Comparison of ENCODE assay signal across 16 cellular contexts in genomic region chr13:103199380-103200088, GRCh38.
DNase-seq lines count a peak whose midpoint lies in the region; ATAC-seq, FAIRE-seq and TF ChIP-seq lines count a peak whose summit lies in the region.
"Had no signal": no experiment of that assay in that cellular context is flagged by ENCODE, and none has a peak within 500 bp of the region (broad histone marks: within the 10 kb centered on the region; RNA-seq: fewer than 3 reads in every experiment).

No MANE protein-coding gene starts in this region.

- no CpG with 5 or more reads among the region's 3 CpGs for WGBS in IMR-90 (ENCODE audit: extremely low coverage in 2 of 2, insufficient read length in 1 of 2), 2 experiments
- WGBS in H1 (ENCODE audit: extremely low coverage in 1 of 2, insufficient coverage in 1 of 2, insufficient read length in 1 of 2, insufficient replicate concordance in 2 of 2, low coverage in 1 of 2, low lambda C conversion rate in 2 of 2, missing lambda C conversion rate in 1 of 2), 2 experiments = 85% methylated on average over 3 of the region's 3 CpGs; no CpG with 5 or more reads in 1 of the 2 experiments

- peaks cover 10% of the 10 kb centered on the region for H3K9me3 ChIP-seq in IMR-90 (ENCODE audit: control insufficient read depth, insufficient read depth, low read length)
- H3K9me3 ChIP-seq in H1 (ENCODE audit: insufficient read depth in 2 of 2, low read depth in 1 of 2, low read length in 1 of 2) = no peaks in the 10 kb centered on the region
- H3K9me3 ChIP-seq in left ventricle myocardium inferior (replicated peaks) = no peaks in the 10 kb centered on the region

- H2BK20ac ChIP-seq in IMR-90 (ENCODE audit: low read depth, low read length) (no peak overlapping the region), H1 (ENCODE audit: low read length) (no peak overlapping the region)

- no peaks in the 10 kb centered on the region for H3K23me2 ChIP-seq in H1 (ENCODE audit: low read depth, low read length)

- in situ Hi-C loops in IMR-90 (cut with MboI; ENCODE audit: low sequenced_read_pairs) = no loop called here

- H3K4me2 ChIP-seq in IMR-90 (ENCODE audit: low read depth, low read length) = no peak overlapping the region
- H3K4me2 ChIP-seq in H1 (ENCODE audit: insufficient read depth in 1 of 2, low read depth in 2 of 2, low read length in 2 of 2) = no peak overlapping the region
- H3K4me2 ChIP-seq: BLaER1 treated with 17β-estradiol and CSF1 and Interleukin-3, amounts not matched to agents 10 nM and 100 nM; GM23338 had no signal

- intact Hi-C loops in activated naive CD4-positive, alpha-beta T cell treated with anti-CD3 and anti-CD28 coated beads for 36 hours (cut with micrococcal nuclease) = no loop called here
- intact Hi-C loops in IMR-90 (cut with micrococcal nuclease) (no loop called here), left ventricle myocardium inferior (cut with micrococcal nuclease) (no loop called here)

- H3K23ac ChIP-seq in IMR-90 (ENCODE audit: low read depth, low read length) = no peak overlapping the region
- no peak overlapping the region for H3K23ac ChIP-seq in H1 (ENCODE audit: insufficient read length)

- no peaks in the 10 kb centered on the region for H3K27me3 ChIP-seq in IMR-90 (ENCODE audit: control insufficient read depth, insufficient read depth, low read length)
- no peaks in the 10 kb centered on the region for H3K27me3 ChIP-seq in H1 (replicated peaks in 1 of 4; ENCODE audit: control insufficient read depth in 3 of 4, extremely low read depth in 1 of 4, insufficient read depth in 3 of 4, low read length in 3 of 4)
- H3K27me3 ChIP-seq in left ventricle myocardium inferior (ENCODE audit: low read depth) = no peaks in the 10 kb centered on the region
- H3K27me3 ChIP-seq: BLaER1 treated with 17β-estradiol and CSF1 and Interleukin-3, amounts not matched to agents 10 nM and 100 nM had no signal

- no peak overlapping the region for H2AK9ac ChIP-seq in IMR-90 (replicated peaks; ENCODE audit: low read depth, low read length, poor library complexity)

- FAIRE-seq in H1 (lab: Jason Lieb, UNC) = no peak
- FAIRE-seq: GM18507 had no signal

- H3K18ac ChIP-seq in IMR-90 (ENCODE audit: low read depth, low read length) = no peak overlapping the region
- H3K18ac ChIP-seq in H1 (ENCODE audit: extremely low read depth, low read length) = no peak overlapping the region

- peak overlapping the region; percentile 52 for H3K27ac Mint-ChIP-seq in activated naive CD4-positive, alpha-beta T cell treated with anti-CD3 and anti-CD28 coated beads, Interleukin-2, amount 50 U/mL, for 24 hours
- H3K27ac Mint-ChIP-seq in activated naive CD4-positive, alpha-beta T cell treated with anti-CD3 and anti-CD28 coated beads for 36 hours = no peak overlapping the region
- H3K27ac Mint-ChIP-seq: CD4-positive, CD25-positive, alpha-beta regulatory T cell; GM23338 had no signal

- H4K5ac ChIP-seq in IMR-90 (ENCODE audit: low read depth, low read length) = no peak overlapping the region
- H4K5ac ChIP-seq in H1 (ENCODE audit: insufficient read length, low read depth, low read length) = no peak overlapping the region

- no peak overlapping the region for H4K91ac ChIP-seq in IMR-90 (ENCODE audit: insufficient read depth, low read depth, low read length)
- no peak overlapping the region for H4K91ac ChIP-seq in H1 (replicated peaks; ENCODE audit: insufficient read length, low read length)

- no peaks in the 10 kb centered on the region for H3K36me3 ChIP-seq in IMR-90 (ENCODE audit: control insufficient read depth, insufficient read depth, low read length)
- H3K36me3 ChIP-seq in H1 (ENCODE audit: control insufficient read depth in 2 of 4, insufficient read depth in 4 of 4, low read length in 3 of 4) = no peaks in the 10 kb centered on the region
- no peaks in the 10 kb centered on the region for H3K36me3 ChIP-seq in left ventricle myocardium inferior
- H3K36me3 ChIP-seq: BLaER1 treated with 17β-estradiol and CSF1 and Interleukin-3, amounts not matched to agents 10 nM and 100 nM had no signal

- H3K14ac ChIP-seq in IMR-90 (replicated peaks; ENCODE audit: low read depth, low read length) = no peak overlapping the region
- no peak overlapping the region for H3K14ac ChIP-seq in H1 (ENCODE audit: insufficient read length)

- H4K20me1 ChIP-seq in IMR-90 (ENCODE audit: insufficient read depth, low read length) (no peaks in the 10 kb centered on the region), H1 (replicated peaks in 1 of 2; ENCODE audit: control insufficient read depth in 1 of 2, insufficient read depth in 2 of 2, low read length in 2 of 2) (no peaks in the 10 kb centered on the region)
- H4K20me1 ChIP-seq: BLaER1 treated with 17β-estradiol and CSF1 and Interleukin-3, amounts not matched to agents 10 nM and 100 nM had no signal

- CTCF ChIA-PET in activated naive CD4-positive, alpha-beta T cell treated with anti-CD3 and anti-CD28 coated beads for 36 hours (lab: Charles Lee) = interaction anchor here (1.0 to 1.2 kb wide), 3 partner anchors 10 to 48 kb away, joined by 3 read pairs; no protein-coding TSS in a partner anchor
- CTCF ChIA-PET in IMR-90 (lab: Yijun Ruan, JAX) (no interaction called here), H1 (lab: Charles Lee; ENCODE audit: partially characterized antibody) (interaction anchor here (0.6 to 1.4 kb wide), 3 partner anchors 259 to 779 kb away, joined by 3 to 4 read pairs (median 3); no protein-coding TSS in a partner anchor)

- H3K56ac ChIP-seq in IMR-90 (ENCODE audit: extremely low read depth, insufficient read depth, low read length) = no peak overlapping the region
- H3K56ac ChIP-seq in H1 (replicated peaks; ENCODE audit: insufficient read length, low read depth, low read length) = no peak overlapping the region

- no peak overlapping the region for H2BK5ac ChIP-seq in IMR-90 (ENCODE audit: low read depth, low read length, poor library complexity, severe bottlenecking)
- no peak overlapping the region for H2BK5ac ChIP-seq in H1 (ENCODE audit: low read depth, low read length)

- H2AK5ac ChIP-seq in IMR-90 (ENCODE audit: low read depth, low read length) (no peak overlapping the region), H1 (ENCODE audit: low read depth, low read length) (no peak overlapping the region)

- TF ChIP-seq RAD21 in IMR-90 (IDR thresholded peaks at IDR 0.05; ENCODE audit: low read length) = no peak
- no peak for TF ChIP-seq RAD21 in H1 (IDR thresholded peaks at IDR 0.05 in 1 of 2, conservative IDR thresholded peaks at IDR 0.05 in 1 of 2; ENCODE audit: low read depth in 2 of 2, low read length in 2 of 2)

- dilution Hi-C loops in IMR-90 (cut with HindIII; ENCODE audit: low sequenced_read_pairs, unreplicated experiment) = no loop called here

- H4K8ac ChIP-seq in IMR-90 (ENCODE audit: low read depth in 2 of 2, low read length in 2 of 2) (no peak overlapping the region), H1 (ENCODE audit: extremely low read depth, insufficient read depth, low read length) (no peak overlapping the region)

- no peaks in the 10 kb centered on the region for H3K79me1 ChIP-seq in IMR-90 (ENCODE audit: low read depth in 1 of 2, low read length in 2 of 2)
- H3K79me1 ChIP-seq in H1 (ENCODE audit: low read depth, low read length) = no peaks in the 10 kb centered on the region

- no peaks in the 10 kb centered on the region for H3K9me1 ChIP-seq in IMR-90 (ENCODE audit: insufficient read depth, low read length)

- no peak overlapping the region for H2BK12ac ChIP-seq in H1 (ENCODE audit: low read depth, low read length)

- peaks cover 4% of the 10 kb centered on the region for H3K9me3 Mint-ChIP-seq in activated naive CD4-positive, alpha-beta T cell treated with anti-CD3 and anti-CD28 coated beads, Interleukin-2, amount 50 U/mL, for 24 hours
- H3K9me3 Mint-ChIP-seq in activated naive CD4-positive, alpha-beta T cell treated with anti-CD3 and anti-CD28 coated beads for 36 hours = peaks cover 10% of the 10 kb centered on the region
- H3K9me3 Mint-ChIP-seq: H9 had no signal

- H2BK120ac ChIP-seq in IMR-90 (ENCODE audit: low read depth, low read length) (no peak overlapping the region), H1 (replicated peaks; ENCODE audit: low read depth, low read length) (no peak overlapping the region)

- no peak overlapping the region for H3K4me3 Mint-ChIP-seq in activated naive CD4-positive, alpha-beta T cell treated with anti-CD3 and anti-CD28 coated beads, Interleukin-2, amount 50 U/mL, for 24 hours
- H3K4me3 Mint-ChIP-seq in activated naive CD4-positive, alpha-beta T cell treated with anti-CD3 and anti-CD28 coated beads for 36 hours = no peak overlapping the region
- H3K4me3 Mint-ChIP-seq: CD4-positive, CD25-positive, alpha-beta regulatory T cell; GM23338; H9 had no signal

- TF ChIP-seq POLR2A in IMR-90 (IDR thresholded peaks at IDR 0.05; ENCODE audit: low read depth, low read length) (no peak), H1 (IDR thresholded peaks at IDR 0.05; ENCODE audit: control extremely low read depth in 1 of 2, low read depth in 2 of 2, low read length in 2 of 2) (no peak)

- H3K4me1 ChIP-seq in IMR-90 (ENCODE audit: control insufficient read depth, insufficient read depth, low read length) (no peaks in the 10 kb centered on the region), H1 (replicated peaks in 1 of 4; ENCODE audit: control insufficient read depth in 3 of 4, insufficient read depth in 4 of 4, low read length in 3 of 4) (no peaks in the 10 kb centered on the region), left ventricle myocardium inferior (peaks cover 14% of the 10 kb centered on the region)
- H3K4me1 ChIP-seq: BLaER1 treated with 17β-estradiol and CSF1 and Interleukin-3, amounts not matched to agents 10 nM and 100 nM had no signal

- ATAC-seq in IMR-90 (ENCODE audit: low read depth) (no peak), GM18873 (IDR thresholded peaks at IDR 0.05; ENCODE audit: low FRiP score, unreplicated experiment) (no peak)
- ATAC-seq: GM23338 had no signal

- no peaks in the 10 kb centered on the region for H3K4me1 Mint-ChIP-seq in activated naive CD4-positive, alpha-beta T cell treated with anti-CD3 and anti-CD28 coated beads, Interleukin-2, amount 50 U/mL, for 24 hours
- H3K4me1 Mint-ChIP-seq in activated naive CD4-positive, alpha-beta T cell treated with anti-CD3 and anti-CD28 coated beads for 36 hours (ENCODE audit: low read depth) = no peaks in the 10 kb centered on the region
- H3K4me1 Mint-ChIP-seq: CD4-positive, CD25-positive, alpha-beta regulatory T cell; GM23338; H9 had no signal

- H3K9ac ChIP-seq in IMR-90 (ENCODE audit: low read depth, low read length) (no peak overlapping the region), H1 (replicated peaks in 1 of 4; ENCODE audit: extremely low read depth in 1 of 4, low read depth in 3 of 4, low read length in 3 of 4) (no peak overlapping the region)
- H3K9ac ChIP-seq: BLaER1 treated with 17β-estradiol and CSF1 and Interleukin-3, amounts not matched to agents 10 nM and 100 nM had no signal

- H2AFZ ChIP-seq in IMR-90 (replicated peaks; ENCODE audit: low read length, poor library complexity) (no peak overlapping the region), H1 (ENCODE audit: low read length) (no peak overlapping the region)
- H2AFZ ChIP-seq: GM23338 had no signal

- no peaks in the 10 kb centered on the region for H3K36me3 Mint-ChIP-seq in activated naive CD4-positive, alpha-beta T cell treated with anti-CD3 and anti-CD28 coated beads, Interleukin-2, amount 50 U/mL, for 24 hours
- H3K36me3 Mint-ChIP-seq in activated naive CD4-positive, alpha-beta T cell treated with anti-CD3 and anti-CD28 coated beads for 36 hours (ENCODE audit: low read depth) = no peaks in the 10 kb centered on the region
- H3K36me3 Mint-ChIP-seq: CD4-positive, CD25-positive, alpha-beta regulatory T cell had no signal

- POLR2A ChIA-PET in IMR-90 (lab: Charles Lee; ENCODE audit: unreplicated experiment) (no interaction called here), H1 (lab: Charles Lee; ENCODE audit: partially characterized antibody) (no interaction called here)

- BruUV-seq in IMR-90 (replicated peaks; lab: Mats Ljungman, UMichigan) = no TSS peak

- DNase-seq in activated naive CD4-positive, alpha-beta T cell treated with anti-CD3 and anti-CD28 coated beads for 36 hours = no peak
- DNase-seq in IMR-90 (no peak), H1 (ENCODE audit: low read depth in 1 of 2, low spot score in 2 of 2) (no peak), left ventricle myocardium inferior (no peak), AG08395 (ENCODE audit: low spot score) (no peak)
- DNase-seq: 8988T; CD4-positive, CD25-positive, alpha-beta regulatory T cell; DMS53; GF-D8; H9 had no signal

- H3K79me2 ChIP-seq in H1 (ENCODE audit: control insufficient read depth in 1 of 2, insufficient read depth in 2 of 2, low read length in 2 of 2) = no peaks in the 10 kb centered on the region

- H2BK15ac ChIP-seq in IMR-90 (ENCODE audit: low read depth, low read length) (no peak overlapping the region), H1 (ENCODE audit: low read length) (no peak overlapping the region)

- H3K27ac ChIP-seq in IMR-90 (ENCODE audit: insufficient read depth, low read length) = no peak overlapping the region
- no peak overlapping the region for H3K27ac ChIP-seq in H1 (ENCODE audit: low read depth, low read length)
- peak overlapping the region; percentile 67 for H3K27ac ChIP-seq in left ventricle myocardium inferior (replicated peaks)
- H3K27ac ChIP-seq: BLaER1 treated with 17β-estradiol and CSF1 and Interleukin-3, amounts not matched to agents 10 nM and 100 nM; HL-60 had no signal

- no peaks in the 10 kb centered on the region for H3K27me3 Mint-ChIP-seq in activated naive CD4-positive, alpha-beta T cell treated with anti-CD3 and anti-CD28 coated beads, Interleukin-2, amount 50 U/mL, for 24 hours
- no peaks in the 10 kb centered on the region for H3K27me3 Mint-ChIP-seq in activated naive CD4-positive, alpha-beta T cell treated with anti-CD3 and anti-CD28 coated beads for 36 hours (ENCODE audit: low read depth)
- H3K27me3 Mint-ChIP-seq: CD4-positive, CD25-positive, alpha-beta regulatory T cell had no signal

- H3K4me3 ChIP-seq in IMR-90 (ENCODE audit: insufficient read depth, low read depth, low read length) = no peak overlapping the region
- no peak overlapping the region for H3K4me3 ChIP-seq in H1 (ENCODE audit: extremely low read depth in 1 of 4, insufficient read depth in 2 of 4, low read depth in 3 of 4, low read length in 4 of 4)
- H3K4me3 ChIP-seq in left ventricle myocardium inferior = no peak overlapping the region
- H3K4me3 ChIP-seq: BLaER1 treated with 17β-estradiol and CSF1 and Interleukin-3, amounts not matched to agents 10 nM and 100 nM; GM23338 had no signal

- H3K4ac ChIP-seq in IMR-90 (ENCODE audit: low read depth, low read length) = no peak overlapping the region
- no peak overlapping the region for H3K4ac ChIP-seq in H1 (replicated peaks; ENCODE audit: insufficient read length, low read depth, low read length)

- TF ChIP-seq CTCF in IMR-90 (conservative IDR thresholded peaks at IDR 0.05; ENCODE audit: low read depth, low read length) (no peak), H1 (IDR thresholded peaks at IDR 0.05; ENCODE audit: control extremely low read depth in 1 of 3, insufficient read depth in 1 of 3, low read depth in 1 of 3, low read length in 3 of 3) (no peak), left ventricle myocardium inferior (IDR thresholded peaks at IDR 0.05; ENCODE audit: borderline replicate concordance) (no peak)

- TF ChIP-seq EP300 in H1 (IDR thresholded peaks at IDR 0.05; ENCODE audit: borderline replicate concordance in 1 of 2, low read depth in 2 of 2, low read length in 2 of 2) = no peak
